18 cellular contexts compared by ENCODE assay signal in genomic region chr5:79242242-79243039, GRCh38. TPM values are rescaled to one million over a fixed set of nuclear protein-coding genes. Genes with fewer than 3 reads are reported as not detected.
DNase-seq lines count a peak whose midpoint lies in the region; ATAC-seq and TF ChIP-seq lines count a peak whose summit lies in the region.
"Had no signal": no experiment of that assay in that cellular context is flagged by ENCODE, and none has a peak within 500 bp of the region (broad histone marks: within the 10 kb centered on the region; RNA-seq: fewer than 3 reads in every experiment).

No MANE protein-coding gene starts in this region.

- peaks cover 30% of the 10 kb centered on the region for H3K36me3 Mint-ChIP-seq in effector memory CD8-positive, alpha-beta T cell (ENCODE audit: insufficient read depth)
- H3K36me3 Mint-ChIP-seq in stimulated activated effector memory CD8-positive, alpha-beta T cell treated with anti-CD3 and anti-CD28 coated beads, Interleukin-12 subunit alpha, Interleukin-12 subunit beta, amount 100 ng/mL, for 72 hours: peaks cover 20% of the 10 kb centered on the region

- ATAC-seq in right cardiac atrium (no peak), GM18861 (IDR thresholded peaks at IDR 0.05; ENCODE audit: unreplicated experiment) (no peak)
- ATAC-seq in effector memory CD8-positive, alpha-beta T cell (replicated peaks): no peak
- peak; percentile 41 for ATAC-seq in stimulated activated effector memory CD8-positive, alpha-beta T cell treated with anti-CD3 and anti-CD28 coated beads, Interleukin-12 subunit alpha, Interleukin-12 subunit beta, amount 100 ng/mL, for 72 hours
- ATAC-seq: mucosa of descending colon had no signal

- no peaks in the 10 kb centered on the region for H3K9me3 Mint-ChIP-seq in effector memory CD8-positive, alpha-beta T cell
- H3K9me3 Mint-ChIP-seq in stimulated activated effector memory CD8-positive, alpha-beta T cell treated with anti-CD3 and anti-CD28 coated beads, Interleukin-12 subunit alpha, Interleukin-12 subunit beta, amount 100 ng/mL, for 72 hours: no peaks in the 10 kb centered on the region

- H3K4me1 ChIP-seq in right atrium auricular region: peaks cover 0 to 43% of the 10 kb centered on the region in 2 donors
- H3K4me1 ChIP-seq in right cardiac atrium (ENCODE audit: control insufficient read depth, insufficient read depth, low read length): peaks cover 4% of the 10 kb centered on the region

- WGBS in right cardiac atrium: 81% methylated on average over 5 of the region's 5 CpGs

- no peak for TF ChIP-seq POLR2A in NB4 (IDR thresholded peaks at IDR 0.05; ENCODE audit: extremely low read depth, insufficient read length)

- H3K4me1 Mint-ChIP-seq in effector memory CD8-positive, alpha-beta T cell (ENCODE audit: low read depth in 2 of 2): peaks cover 48 to 80% of the 10 kb centered on the region in 2 donors
- peaks cover 57% of the 10 kb centered on the region for H3K4me1 Mint-ChIP-seq in stimulated activated effector memory CD8-positive, alpha-beta T cell treated with anti-CD3 and anti-CD28 coated beads, Interleukin-12 subunit alpha, Interleukin-12 subunit beta, amount 100 ng/mL, for 72 hours

- no peaks in the 10 kb centered on the region for H3K36me3 ChIP-seq in right atrium auricular region
- H3K36me3 ChIP-seq: adrenal gland, neutrophil had no signal

- no peaks in the 10 kb centered on the region for H3K9me3 ChIP-seq in right atrium auricular region
- H3K9me3 ChIP-seq in right cardiac atrium (ENCODE audit: control insufficient read depth, low read length): no peaks in the 10 kb centered on the region
- H3K9me3 ChIP-seq: adrenal gland, mucosa of descending colon, neutrophil had no signal

- intact Hi-C loops in right cardiac atrium (cut with DNase I): no loop called here

- H3K4me3 Mint-ChIP-seq in effector memory CD8-positive, alpha-beta T cell: peak overlapping the region; percentile 48 to 93
- H3K4me3 Mint-ChIP-seq in stimulated activated effector memory CD8-positive, alpha-beta T cell treated with anti-CD3 and anti-CD28 coated beads, Interleukin-12 subunit alpha, Interleukin-12 subunit beta, amount 100 ng/mL, for 72 hours: peak overlapping the region; percentile 92

- H3K27ac ChIP-seq in right atrium auricular region (peak overlapping the region; percentile 14 to 25), right cardiac atrium (ENCODE audit: low read length) (no peak overlapping the region)
- H3K27ac ChIP-seq: adrenal gland, epithelial cell of prostate, hepatocyte, neutrophil had no signal

- DNase-seq in right atrium auricular region (ENCODE audit: low spot score) (no peak), right cardiac atrium (no peak), NB4 (ENCODE audit: low read depth) (no peak)
- no peak for DNase-seq in effector memory CD8-positive, alpha-beta T cell
- no peak for DNase-seq in stimulated activated effector memory CD8-positive, alpha-beta T cell treated with anti-CD3 and anti-CD28 coated beads, Interleukin-12 subunit alpha, Interleukin-12 subunit beta, amount 100 ng/mL, for 72 hours (ENCODE audit: low spot score in 2 of 2)
- DNase-seq in activated CD4-positive, alpha-beta T cell treated with anti-CD3 and anti-CD28 coated beads, Interleukin-2, amount 50 U/mL, for 1 hour: no peak
- DNase-seq: activated CD4-positive, alpha-beta T cell treated with anti-CD3 and anti-CD28 coated beads for 48 hours; adrenal gland; AML-193; foreskin fibroblast; mucosa of descending colon; NCI-H1417 treated with DMSO at 0.1 percent for 48 hours; NCI-H524 treated with DMSO at 0.1 percent for 48 hours; SHP77 treated with DMSO at 0.1 percent for 48 hours had no signal

- H3K4me3 ChIP-seq in right atrium auricular region (no peak overlapping the region), right cardiac atrium (ENCODE audit: low read length) (no peak overlapping the region), NB4 (ENCODE audit: low read depth, low read length) (peak overlapping the region; percentile 8)
- H3K4me3 ChIP-seq: adrenal gland, hepatocyte, mucosa of descending colon had no signal

- TF ChIP-seq CTCF in right atrium auricular region (IDR thresholded peaks at IDR 0.05): no peak
- TF ChIP-seq CTCF in NB4 (IDR thresholded peaks at IDR 0.05; ENCODE audit: low read depth, low read length): no peak

- no peak overlapping the region for H3K27ac Mint-ChIP-seq in effector memory CD8-positive, alpha-beta T cell
- H3K27ac Mint-ChIP-seq in stimulated activated effector memory CD8-positive, alpha-beta T cell treated with anti-CD3 and anti-CD28 coated beads, Interleukin-12 subunit alpha, Interleukin-12 subunit beta, amount 100 ng/mL, for 72 hours: peak overlapping the region; percentile 34

- H3K27me3 ChIP-seq in right atrium auricular region (no peaks in the 10 kb centered on the region), right cardiac atrium (ENCODE audit: control insufficient read depth, insufficient read depth) (no peaks in the 10 kb centered on the region)
- H3K27me3 ChIP-seq: adrenal gland, hepatocyte had no signal

- no peaks in the 10 kb centered on the region for H3K27me3 Mint-ChIP-seq in effector memory CD8-positive, alpha-beta T cell

RNA-seq across cellular contexts. Expression of gene JMY, which starts 6.5 kb away (rescaled TPM):
- 10 to 100 TPM; 10.6 to 13.6 TPM for total RNA-seq in right atrium auricular region
- total RNA-seq in right cardiac atrium: 10 to 100 TPM; 10.3 to 14.5 (median 11.6) TPM
- polyA plus RNA-seq in right cardiac atrium: 4.1 TPM
